Comparison of ENCODE assay signal across 13 cellular contexts in the genomic region with DNA sequence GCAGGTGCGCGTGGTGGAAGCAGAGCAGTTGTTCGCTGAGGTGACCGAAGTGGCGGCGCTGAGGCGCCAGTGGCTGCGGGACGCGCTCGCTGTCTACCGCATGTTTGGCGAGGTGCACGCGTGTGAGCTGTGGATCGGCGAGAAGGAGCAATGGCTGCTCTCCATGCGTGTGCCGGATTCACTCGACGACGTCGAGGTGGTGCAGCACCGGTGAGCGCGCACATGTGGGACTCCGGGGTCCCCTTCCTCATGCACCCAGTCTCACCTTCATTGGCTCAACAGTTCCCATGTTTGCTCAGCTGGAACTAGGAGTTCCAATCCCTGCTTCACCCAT.
"Had no signal": no experiment of that assay in that cellular context is flagged by ENCODE, and none has a peak within 500 bp of the region (broad histone marks: within the 10 kb centered on the region; RNA-seq: fewer than 3 reads in every experiment).

No MANE protein-coding gene starts in this region.

- H3K4me3 ChIP-seq: SK-N-MC had no signal

- H3K36me3 Mint-ChIP-seq: stimulated activated effector memory CD8-positive, alpha-beta T cell treated with anti-CD3 and anti-CD28 coated beads, Interleukin-12 subunit alpha, Interleukin-12 subunit beta, amount 100 ng/mL, for 72 hours; T-cell had no signal

- DNase-seq: activated CD4-positive, alpha-beta T cell treated with anti-CD3 and anti-CD28 coated beads for 48 hours; activated naive CD4-positive, alpha-beta T cell treated with anti-CD3 and anti-CD28 coated beads, Interleukin-2, amount 50 U/mL, for 16 hours; activated T-cell treated with anti-CD3 and anti-CD28 coated beads for 4 hours; pancreas; substantia nigra; T-cell; T1000 had no signal

- H3K27ac ChIP-seq: breast epithelium, esophagus muscularis mucosa, pancreas, SK-N-MC had no signal

- H3K4me1 ChIP-seq: breast epithelium, pancreas had no signal

- H3K27ac Mint-ChIP-seq: activated T-helper 17 cell treated with anti-CD3 and anti-CD28 coated beads, Interleukin-2, amount 50 U/mL, for 72 hours; nephron; stimulated activated effector memory CD8-positive, alpha-beta T cell treated with anti-CD3 and anti-CD28 coated beads, Interleukin-12 subunit alpha, Interleukin-12 subunit beta, amount 100 ng/mL, for 72 hours; T-cell had no signal

- H3K4me1 Mint-ChIP-seq: activated T-helper 17 cell treated with anti-CD3 and anti-CD28 coated beads, Interleukin-2, amount 50 U/mL, for 72 hours; nephron had no signal

- H3K9me3 Mint-ChIP-seq: activated T-helper 17 cell treated with anti-CD3 and anti-CD28 coated beads, Interleukin-2, amount 50 U/mL, for 72 hours; stimulated activated effector memory CD8-positive, alpha-beta T cell treated with anti-CD3 and anti-CD28 coated beads, Interleukin-12 subunit alpha, Interleukin-12 subunit beta, amount 100 ng/mL, for 72 hours; T-cell had no signal

- H3K4me3 Mint-ChIP-seq: activated T-helper 17 cell treated with anti-CD3 and anti-CD28 coated beads, Interleukin-2, amount 50 U/mL, for 72 hours; stimulated activated effector memory CD8-positive, alpha-beta T cell treated with anti-CD3 and anti-CD28 coated beads, Interleukin-12 subunit alpha, Interleukin-12 subunit beta, amount 100 ng/mL, for 72 hours had no signal

- H3K9me3 ChIP-seq: breast epithelium, esophagus muscularis mucosa, pancreas had no signal

- H3K36me3 ChIP-seq: breast epithelium, pancreas had no signal
